ENCODE assay signal across 14 cellular contexts in the genomic region with DNA sequence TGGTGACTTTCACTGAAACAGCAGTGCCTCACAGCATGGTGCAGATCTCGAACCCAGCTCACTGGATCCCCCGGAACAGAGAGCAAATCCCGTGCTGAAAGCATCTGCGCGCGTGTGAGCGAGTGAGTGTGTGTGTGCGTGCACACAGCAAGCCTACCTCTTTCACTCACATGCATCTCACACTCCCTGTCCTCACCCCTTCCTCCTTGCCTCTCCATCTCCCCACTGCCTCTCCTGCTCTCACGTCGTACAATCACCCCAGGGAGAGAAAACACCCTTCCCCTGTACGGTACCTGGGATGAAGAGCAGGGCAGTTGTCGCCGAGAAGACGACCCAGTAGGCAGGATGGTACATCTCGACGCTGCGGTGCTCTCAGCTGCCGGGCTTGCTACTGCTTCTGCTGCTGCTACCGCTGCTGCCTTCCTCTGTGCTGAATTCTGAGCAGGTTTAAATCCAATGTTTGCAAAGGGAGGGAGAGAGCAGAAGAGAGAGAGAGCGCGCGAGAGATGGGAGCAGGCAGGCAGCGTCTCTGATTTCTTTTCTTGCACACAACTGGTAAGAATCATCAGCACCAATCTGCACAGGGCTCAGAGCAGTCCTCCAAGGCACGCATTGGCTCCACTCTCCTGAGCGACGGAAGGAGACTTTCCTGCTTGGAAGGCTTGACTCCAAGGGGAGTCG. TPM values are rescaled to one million over a fixed set of nuclear protein-coding genes. Genes with fewer than 3 reads are reported as not detected.
A peak's percentile ranks its signal among the peaks of the same experiment; 100 is the strongest.
DNase-seq lines count a peak whose midpoint lies in the region; ATAC-seq and TF ChIP-seq lines count a peak whose summit lies in the region.
"Had no signal": no experiment of that assay in that cellular context is flagged by ENCODE, and none has a peak within 500 bp of the region (broad histone marks: within the 10 kb centered on the region; RNA-seq: fewer than 3 reads in every experiment).

Gene OPCML, minus strand, starts transcription at position 531 of the 681 bp plus-strand sequence.

- H2AK5ac ChIP-seq in neuronal stem cell (ENCODE audit: low read depth, low read length), result no peak within 1 kb of the TSS

- H2BK12ac ChIP-seq in neuronal stem cell (ENCODE audit: low read length), result no peak within 1 kb of the TSS

- peak within 1 kb of the TSS; percentile 40 for H3K23ac ChIP-seq in neuronal stem cell (ENCODE audit: low read depth, low read length, poor library complexity)

- H2BK120ac ChIP-seq in neuronal stem cell (ENCODE audit: low read depth, low read length), result no peak within 1 kb of the TSS

- H3K9ac ChIP-seq in neuronal stem cell (ENCODE audit: low read depth, low read length, poor library complexity), result peak within 1 kb of the TSS; percentile 73

- TF ChIP-seq CTCF in glutamatergic neuron (IDR thresholded peaks at IDR 0.05; ENCODE audit: partially characterized antibody, unreplicated experiment), result no peak

- H3K36me3 ChIP-seq in neuronal stem cell (replicated peaks in 1 of 2; ENCODE audit: control insufficient read depth in 2 of 2, insufficient read depth in 2 of 2, low read length in 2 of 2), result no peaks in the 10 kb centered on the region
- H3K36me3 ChIP-seq: neutrophil, uterus had no signal

- H3K4me2 ChIP-seq in neuronal stem cell (ENCODE audit: insufficient read depth, low read length, poor library complexity, severe bottlenecking), result peak within 1 kb of the TSS; percentile 87

- peak within 1 kb of the TSS; percentile 83 for H2AFZ ChIP-seq in neuronal stem cell (ENCODE audit: low read length)

- H2BK5ac ChIP-seq in neuronal stem cell (ENCODE audit: low read length), result no peak within 1 kb of the TSS

- DNase-seq in ELF-1 (ENCODE audit: low read depth, low spot score), result peak; percentile 57
- peak; percentile 21 for DNase-seq in NCI-H748 treated with DMSO at 0.1 percent for 48 hours (lab: John Stamatoyannopoulos, UW)
- no peak for DNase-seq in glutamatergic neuron
- no peak for DNase-seq in neuronal stem cell (ENCODE audit: low spot score)
- DNase-seq in NCI-H1105 (lab: John Stamatoyannopoulos, UW), result no peak
- no peak for DNase-seq in NCI-H2196 treated with DMSO at 0.1 percent for 48 hours (lab: John Stamatoyannopoulos, UW; ENCODE audit: unreplicated experiment)
- DNase-seq in activated CD8-positive, alpha-beta memory T cell treated with anti-CD3 and anti-CD28 coated beads for 24 hours, result no peak
- DNase-seq: activated T-cell treated with anti-CD3 and anti-CD28 coated beads for 4 hours, cortex of kidney, NCI-H2029 treated with DMSO at 0.1 percent for 48 hours, PC-3, uterus had no signal

- H3K4me1 ChIP-seq in neuronal stem cell (ENCODE audit: control insufficient read depth in 2 of 2, insufficient read depth in 1 of 2, low read depth in 1 of 2, low read length in 2 of 2), result peaks cover 16 to 20% of the 10 kb centered on the region in 2 donors
- H3K4me1 ChIP-seq: uterus had no signal

- WGBS in neuronal stem cell (ENCODE audit: extremely low coverage in 2 of 2, insufficient read length in 2 of 2, insufficient replicate concordance in 1 of 2), 2 donors, result no CpG with 5 or more reads among the region's 27 CpGs

- H3K79me1 ChIP-seq in neuronal stem cell (ENCODE audit: low read depth, low read length), result no peaks in the 10 kb centered on the region

- peaks cover 0 to 26% (median 0%) of the 10 kb centered on the region in 3 experiments for H3K27me3 ChIP-seq in neuronal stem cell (ENCODE audit: control insufficient read depth in 3 of 3, insufficient read depth in 3 of 3, low read depth in 1 of 3, low read length in 3 of 3)

- H3K4ac ChIP-seq in neuronal stem cell (ENCODE audit: low read length), result no peak within 1 kb of the TSS

- H3K14ac ChIP-seq in neuronal stem cell (ENCODE audit: low read length), result no peak within 1 kb of the TSS

- H2BK15ac ChIP-seq in neuronal stem cell (ENCODE audit: low read length), result no peak within 1 kb of the TSS

- peaks cover 28% of the 10 kb centered on the region for H3K4me1 Mint-ChIP-seq in glutamatergic neuron (ENCODE audit: low read depth, unreplicated experiment)

- ATAC-seq in GM21737 (IDR thresholded peaks at IDR 0.05; ENCODE audit: unreplicated experiment), result no peak
- ATAC-seq: PC-3 had no signal

- H3K9me3 ChIP-seq in neuronal stem cell (replicated peaks in 1 of 2; ENCODE audit: control insufficient read depth in 2 of 2, insufficient read depth in 1 of 2, low read depth in 1 of 2, low read length in 2 of 2), result no peaks in the 10 kb centered on the region
- H3K9me3 ChIP-seq: neutrophil, uterus had no signal

- H3K4me3 ChIP-seq in neuronal stem cell (ENCODE audit: low read length in 2 of 2), result peak within 1 kb of the TSS; percentile 30 to 49
- H3K4me3 ChIP-seq: uterus had no signal

- H3K27ac Mint-ChIP-seq in glutamatergic neuron (ENCODE audit: unreplicated experiment), result peak within 1 kb of the TSS; percentile 34

- peak within 1 kb of the TSS; percentile 25 for H4K8ac ChIP-seq in neuronal stem cell (ENCODE audit: low read depth, low read length)

- peaks cover 3% of the 10 kb centered on the region for H3K27me3 Mint-ChIP-seq in glutamatergic neuron (ENCODE audit: unreplicated experiment)

- H3K9me3 Mint-ChIP-seq in glutamatergic neuron (ENCODE audit: unreplicated experiment), result peaks cover 5% of the 10 kb centered on the region

- no peaks in the 10 kb centered on the region for H3K36me3 Mint-ChIP-seq in glutamatergic neuron (ENCODE audit: unreplicated experiment)

- H3K4me3 Mint-ChIP-seq in glutamatergic neuron (ENCODE audit: unreplicated experiment), result peak within 1 kb of the TSS; percentile 88

- H3K18ac ChIP-seq in neuronal stem cell (ENCODE audit: low read length), result peak within 1 kb of the TSS; percentile 53

- no peak within 1 kb of the TSS for H4K91ac ChIP-seq in neuronal stem cell (ENCODE audit: low read depth, low read length, poor library complexity)

- no peak within 1 kb of the TSS for H3K27ac ChIP-seq in neuronal stem cell (replicated peaks; ENCODE audit: low read length)
- H3K27ac ChIP-seq: neutrophil, uterus had no signal

RNA-seq across cellular contexts. Expression of gene OPCML, which starts in this region (rescaled TPM):
- total RNA-seq in glutamatergic neuron (ENCODE audit: unreplicated experiment), result 0.61 TPM
- 0.26 TPM for polyA plus RNA-seq in neuronal stem cell (2013, experiment 1 of 2)
- 0.21 TPM for polyA plus RNA-seq in neuronal stem cell (2013, experiment 2 of 2)
- total RNA-seq: PC-3 had no signal

Comparison
In these comparisons a context has a peak if more than half of its experiments do, and no peak if none do; other contexts are left out.
1. DNase-seq: peak in ELF-1 (single experiment) and NCI-H748 treated with DMSO at 0.1 percent for 48 hours (single experiment); none in glutamatergic neuron (single experiment), neuronal stem cell (single experiment), NCI-H1105 (single experiment), NCI-H2196 treated with DMSO at 0.1 percent for 48 hours (single experiment) and activated CD8-positive, alpha-beta memory T cell treated with anti-CD3 and anti-CD28 coated beads for 24 hours (single experiment).